Comparison of ENCODE assay signal across 1 cellular context in genomic region chr2:95004287-95004686, GRCh38.
TF ChIP-seq lines count a peak whose summit lies in the region.

No MANE protein-coding gene starts in this region.

TF ChIP-seq in HepG2, 621 proteins besides CTCF, POLR2A, EP300 and RAD21 (continued from another document):
- TF ChIP-seq CENPBD1 (CRISPR knock-in tag; IDR thresholded peaks at IDR 0.05; ENCODE audit: borderline replicate concordance, low read depth) (no peak), SPEN (CRISPR knock-in tag; IDR thresholded peaks at IDR 0.05; ENCODE audit: low read depth) (no peak), CEBPG (CRISPR knock-in tag; IDR thresholded peaks at IDR 0.05) (no peak), TBX3 (IDR thresholded peaks at IDR 0.05; ENCODE audit: borderline replicate concordance) (no peak), NAIF1 (CRISPR knock-in tag; IDR thresholded peaks at IDR 0.05; ENCODE audit: borderline replicate concordance) (no peak), DZIP1 (CRISPR knock-in tag; IDR thresholded peaks at IDR 0.05) (no peak), KLF11 (CRISPR knock-in tag; IDR thresholded peaks at IDR 0.05) (no peak), ZNF792 (CRISPR knock-in tag; IDR thresholded peaks at IDR 0.05) (no peak), SP2 (CRISPR knock-in tag; IDR thresholded peaks at IDR 0.05) (no peak), NPAS2 (CRISPR knock-in tag; IDR thresholded peaks at IDR 0.05; ENCODE audit: borderline replicate concordance) (no peak), DR1 (CRISPR knock-in tag; IDR thresholded peaks at IDR 0.05) (no peak), PAF1 (CRISPR knock-in tag; IDR thresholded peaks at IDR 0.05) (no peak), ZNF230 (CRISPR knock-in tag; IDR thresholded peaks at IDR 0.05) (no peak), HMGXB3 (CRISPR knock-in tag; IDR thresholded peaks at IDR 0.05; ENCODE audit: borderline replicate concordance) (no peak)
